8 cellular contexts compared by ENCODE assay signal in the genomic region with DNA sequence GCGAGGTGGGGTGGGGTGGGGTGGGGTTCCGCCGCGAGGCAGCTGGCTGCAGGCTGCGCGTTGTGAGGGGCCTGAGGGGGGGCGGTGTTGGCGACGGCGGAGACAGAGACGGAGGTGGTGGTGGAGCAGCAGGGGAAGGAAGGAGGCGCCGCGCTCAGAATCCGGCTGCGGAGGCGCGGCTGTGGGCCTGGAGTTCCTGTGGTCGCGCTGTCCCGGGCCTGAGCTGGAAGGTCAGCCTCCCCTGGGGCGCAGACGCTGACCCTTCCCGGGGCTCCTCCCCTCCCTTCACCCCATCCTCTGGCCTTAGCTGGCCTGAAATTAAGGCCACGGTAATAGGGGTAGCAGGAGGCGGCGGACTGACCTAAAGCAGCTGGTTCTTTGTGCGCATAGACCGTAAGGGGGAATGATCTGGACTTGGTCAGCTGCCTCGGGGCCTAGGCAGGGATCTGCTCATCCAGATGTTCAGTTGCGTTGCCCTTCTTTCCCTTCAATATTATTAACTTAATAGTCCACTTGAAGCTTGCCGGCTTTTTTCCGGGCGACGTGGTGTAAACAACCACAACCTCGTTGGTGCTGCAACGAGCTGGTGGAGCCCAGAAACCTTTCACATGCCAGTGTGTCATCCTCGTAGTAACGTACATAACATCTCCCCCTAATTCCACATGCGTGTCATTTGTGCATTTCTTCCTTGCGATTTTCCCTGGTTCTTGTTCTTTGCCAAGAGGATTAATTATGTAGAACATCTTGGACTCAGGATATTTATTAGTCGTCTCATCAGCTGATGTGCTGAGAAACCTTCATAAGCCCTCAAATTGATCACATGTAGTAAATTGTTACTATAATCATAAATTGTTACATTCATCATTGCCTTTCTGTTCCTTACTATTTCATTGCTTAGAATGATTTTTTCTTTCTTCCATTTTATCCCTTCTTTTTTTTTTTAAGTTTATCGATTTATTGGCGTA. TPM values are rescaled to one million over a fixed set of nuclear protein-coding genes. Genes with fewer than 3 reads are reported as not detected.
A peak's percentile ranks its signal among the peaks of the same experiment; 100 is the strongest.
DNase-seq lines count a peak whose midpoint lies in the region; ATAC-seq and TF ChIP-seq lines count a peak whose summit lies in the region.

No MANE protein-coding gene starts in this region.

- peak; percentile 71 for ATAC-seq in CD4-positive, alpha-beta T cell (ENCODE audit: poor library complexity)
- peak; percentile 42 for ATAC-seq in GM19397 (IDR thresholded peaks at IDR 0.05; ENCODE audit: unreplicated experiment)
- ATAC-seq in HG03457 (IDR thresholded peaks at IDR 0.05; ENCODE audit: unreplicated experiment): peak; percentile 30
- ATAC-seq in upper lobe of right lung: peak; percentile 85

- H3K27ac Mint-ChIP-seq in CD4-positive, alpha-beta T cell: peak overlapping the region; percentile 99
- peak overlapping the region; percentile 97 for H3K27ac Mint-ChIP-seq in activated naive CD4-positive, alpha-beta T cell treated with anti-CD3 and anti-CD28 coated beads for 36 hours
- peak overlapping the region; percentile 98 for H3K27ac Mint-ChIP-seq in neural progenitor cell

- H3K27ac ChIP-seq in CD4-positive, alpha-beta T cell (ENCODE audit: low read depth, low read length): peak overlapping the region; percentile 84
- H3K27ac ChIP-seq in OCI-LY3 (ENCODE audit: low read length) (peak overlapping the region; percentile 10; the same call in 1 of the 2 replicates), neural progenitor cell (peak overlapping the region; percentile 97), upper lobe of right lung (peak overlapping the region; percentile 94)

- DNase-seq in CD4-positive, alpha-beta T cell: peak in 8 of 10 experiments; percentile 9 to 39 (median 20)
- DNase-seq in activated naive CD4-positive, alpha-beta T cell treated with anti-CD3 and anti-CD28 coated beads for 36 hours: peak; percentile 67
- DNase-seq in foreskin melanocyte: peak; percentile 48
- peak; percentile 82 for DNase-seq in neural progenitor cell (ENCODE audit: low spot score)
- no peak for DNase-seq in upper lobe of right lung

- no peaks in the 10 kb centered on the region for H3K27me3 Mint-ChIP-seq in CD4-positive, alpha-beta T cell
- no peaks in the 10 kb centered on the region for H3K27me3 Mint-ChIP-seq in activated naive CD4-positive, alpha-beta T cell treated with anti-CD3 and anti-CD28 coated beads for 36 hours (ENCODE audit: low read depth)
- no peaks in the 10 kb centered on the region for H3K27me3 Mint-ChIP-seq in neural progenitor cell (ENCODE audit: insufficient read depth, low read depth)

- peaks cover 51% of the 10 kb centered on the region for H3K79me2 ChIP-seq in OCI-LY3 (ENCODE audit: low read length)
- peaks cover 57% of the 10 kb centered on the region for H3K79me2 ChIP-seq in neural progenitor cell (ENCODE audit: low read depth)

- H3K9me3 Mint-ChIP-seq in CD4-positive, alpha-beta T cell: no peaks in the 10 kb centered on the region
- peaks cover 6% of the 10 kb centered on the region for H3K9me3 Mint-ChIP-seq in activated naive CD4-positive, alpha-beta T cell treated with anti-CD3 and anti-CD28 coated beads for 36 hours
- H3K9me3 Mint-ChIP-seq in neural progenitor cell: no peaks in the 10 kb centered on the region

- peaks cover 9% of the 10 kb centered on the region for H3F3A ChIP-seq in neural progenitor cell (ENCODE audit: low read depth)

- H3K4me2 ChIP-seq in OCI-LY3 (ENCODE audit: low read length) (peak overlapping the region; percentile 97), neural progenitor cell (peak overlapping the region; percentile 83)

- POLR2A ChIA-PET in CD4-positive, alpha-beta T cell (lab: Charles Lee): interaction anchor here (0.5 to 4.0 kb wide), 33 partner anchors 8 to 390 kb away, joined by 3 to 53 read pairs (median 6); a partner anchor contains a TSS

- H3K4me3 ChIP-seq in OCI-LY3 (ENCODE audit: low read length) (peak overlapping the region; percentile 79), neural progenitor cell (peak overlapping the region; percentile 85), upper lobe of right lung (peak overlapping the region; percentile 78)

- CTCF ChIA-PET in CD4-positive, alpha-beta T cell (lab: Charles Lee): interaction anchor here (0.6 to 2.2 kb wide), 13 partner anchors 10 to 213 kb away, joined by 3 to 13 read pairs (median 3); a partner anchor contains a TSS
- CTCF ChIA-PET in activated naive CD4-positive, alpha-beta T cell treated with anti-CD3 and anti-CD28 coated beads for 36 hours (lab: Charles Lee): interaction anchor here (0.7 to 3.0 kb wide), 13 partner anchors 9 to 389 kb away, joined by 3 to 11 read pairs (median 4); a partner anchor contains a TSS

- peak overlapping the region; percentile 99 for H3K4me3 Mint-ChIP-seq in CD4-positive, alpha-beta T cell
- H3K4me3 Mint-ChIP-seq in activated naive CD4-positive, alpha-beta T cell treated with anti-CD3 and anti-CD28 coated beads for 36 hours: peak overlapping the region; percentile 96
- H3K4me3 Mint-ChIP-seq in neural progenitor cell: peak overlapping the region; percentile 91

- H4K20me1 ChIP-seq in OCI-LY3 (ENCODE audit: insufficient read depth, low read length): peaks cover 36% of the 10 kb centered on the region
- peaks cover 51% of the 10 kb centered on the region for H4K20me1 ChIP-seq in neural progenitor cell (ENCODE audit: low read depth)

- intact Hi-C loops in CD4-positive, alpha-beta T cell (cut with DNase I, micrococcal nuclease): loop anchor here (1.0 to 10.0 kb wide), 11 partner anchors 65 to 908 kb away; a partner anchor contains a TSS
- intact Hi-C loops in activated naive CD4-positive, alpha-beta T cell treated with anti-CD3 and anti-CD28 coated beads for 36 hours (cut with micrococcal nuclease): loop anchor here (1.0 to 5.0 kb wide), 15 partner anchors 18 to 390 kb away; a partner anchor contains a TSS
- intact Hi-C loops in upper lobe of right lung (cut with DNase I): no loop called here

- H3K9ac ChIP-seq in OCI-LY3 (ENCODE audit: low read length): peak overlapping the region; percentile 60
- peak overlapping the region; percentile 94 for H3K9ac ChIP-seq in neural progenitor cell

- H3K4me1 ChIP-seq in OCI-LY3 (ENCODE audit: low read length) (peaks cover 23% of the 10 kb centered on the region), neural progenitor cell (peaks cover 19% of the 10 kb centered on the region), upper lobe of right lung (peaks cover 41% of the 10 kb centered on the region)

- H3K36me3 Mint-ChIP-seq in CD4-positive, alpha-beta T cell (ENCODE audit: low read depth): peaks cover 48% of the 10 kb centered on the region
- peaks cover 7% of the 10 kb centered on the region for H3K36me3 Mint-ChIP-seq in activated naive CD4-positive, alpha-beta T cell treated with anti-CD3 and anti-CD28 coated beads for 36 hours (ENCODE audit: low read depth)
- H3K36me3 Mint-ChIP-seq in neural progenitor cell: peaks cover 10% of the 10 kb centered on the region

- TF ChIP-seq CTCF in CD4-positive, alpha-beta T cell (IDR thresholded peaks at IDR 0.05): no peak
- TF ChIP-seq CTCF in OCI-LY3 (IDR thresholded peaks at IDR 0.05; ENCODE audit: low read depth, low read length) (no peak), neural progenitor cell (IDR thresholded peaks at IDR 0.05) (no peak), upper lobe of right lung (IDR thresholded peaks at IDR 0.05) (no peak)

- no peak overlapping the region for H2AFZ ChIP-seq in OCI-LY3 (ENCODE audit: low read depth, low read length)
- peak overlapping the region; percentile 78 for H2AFZ ChIP-seq in neural progenitor cell (replicated peaks)

- no peaks in the 10 kb centered on the region for H3K27me3 ChIP-seq in CD4-positive, alpha-beta T cell (ENCODE audit: control insufficient read depth, insufficient read depth, low read length)
- H3K27me3 ChIP-seq in OCI-LY3 (ENCODE audit: low read depth, low read length) (peaks cover 14% of the 10 kb centered on the region; the same call in 1 of the 2 replicates), neural progenitor cell (no peaks in the 10 kb centered on the region), upper lobe of right lung (no peaks in the 10 kb centered on the region)

- H3K9me3 ChIP-seq in CD4-positive, alpha-beta T cell (ENCODE audit: control insufficient read depth, low read length): no peaks in the 10 kb centered on the region
- H3K9me3 ChIP-seq in OCI-LY3 (ENCODE audit: insufficient read depth, low read length) (no peaks in the 10 kb centered on the region), neural progenitor cell (ENCODE audit: low read depth) (no peaks in the 10 kb centered on the region), upper lobe of right lung (no peaks in the 10 kb centered on the region)

- peaks cover 83% of the 10 kb centered on the region for H3K4me1 Mint-ChIP-seq in CD4-positive, alpha-beta T cell (ENCODE audit: low read depth)
- H3K4me1 Mint-ChIP-seq in activated naive CD4-positive, alpha-beta T cell treated with anti-CD3 and anti-CD28 coated beads for 36 hours (ENCODE audit: low read depth): peaks cover 67% of the 10 kb centered on the region
- H3K4me1 Mint-ChIP-seq in neural progenitor cell: peaks cover 20% of the 10 kb centered on the region

- H3K36me3 ChIP-seq in OCI-LY3 (replicated peaks; ENCODE audit: low read depth, low read length) (peaks cover 9% of the 10 kb centered on the region), neural progenitor cell (no peaks in the 10 kb centered on the region), upper lobe of right lung (no peaks in the 10 kb centered on the region)

RNA-seq across cellular contexts. Expression of a gene that starts 0.6 kb away (rescaled TPM):
- 100 to 1,000 TPM; 113 to 117 TPM for total RNA-seq in CD4-positive, alpha-beta T cell
- 10 to 100 TPM; 60.0 to 73.3 TPM for total RNA-seq in activated naive CD4-positive, alpha-beta T cell treated with anti-CD3 and anti-CD28 coated beads for 36 hours
- total RNA-seq in neural progenitor cell (ENCODE audit: low replicate concordance): 22.0 and 34.8 TPM in 2 replicates
- 157 TPM for total RNA-seq in upper lobe of right lung

RNA-seq across cellular contexts. Expression of a gene that starts 55.9 kb away (rescaled TPM):
- not detected for total RNA-seq in CD4-positive, alpha-beta T cell
- total RNA-seq in activated naive CD4-positive, alpha-beta T cell treated with anti-CD3 and anti-CD28 coated beads for 36 hours: not detected
- total RNA-seq in neural progenitor cell (ENCODE audit: low replicate concordance): not detected in 2 replicates
- total RNA-seq in upper lobe of right lung: not detected

Comparison
In these comparisons a context has a peak if more than half of its experiments do, and no peak if none do; other contexts are left out.
1. ATAC-seq: peak in every context shown above with its lines; median percentile 85 in upper lobe of right lung; 71 in CD4-positive, alpha-beta T cell; 42 in GM19397; 30 in HG03457.
2. H3K27ac ChIP-seq: peak in every context shown above with its lines; median percentile 97 in neural progenitor cell; 94 in upper lobe of right lung; 84 in CD4-positive, alpha-beta T cell; 10 in OCI-LY3.